ENCODE assay signal across 24 cellular contexts in the genomic region with DNA sequence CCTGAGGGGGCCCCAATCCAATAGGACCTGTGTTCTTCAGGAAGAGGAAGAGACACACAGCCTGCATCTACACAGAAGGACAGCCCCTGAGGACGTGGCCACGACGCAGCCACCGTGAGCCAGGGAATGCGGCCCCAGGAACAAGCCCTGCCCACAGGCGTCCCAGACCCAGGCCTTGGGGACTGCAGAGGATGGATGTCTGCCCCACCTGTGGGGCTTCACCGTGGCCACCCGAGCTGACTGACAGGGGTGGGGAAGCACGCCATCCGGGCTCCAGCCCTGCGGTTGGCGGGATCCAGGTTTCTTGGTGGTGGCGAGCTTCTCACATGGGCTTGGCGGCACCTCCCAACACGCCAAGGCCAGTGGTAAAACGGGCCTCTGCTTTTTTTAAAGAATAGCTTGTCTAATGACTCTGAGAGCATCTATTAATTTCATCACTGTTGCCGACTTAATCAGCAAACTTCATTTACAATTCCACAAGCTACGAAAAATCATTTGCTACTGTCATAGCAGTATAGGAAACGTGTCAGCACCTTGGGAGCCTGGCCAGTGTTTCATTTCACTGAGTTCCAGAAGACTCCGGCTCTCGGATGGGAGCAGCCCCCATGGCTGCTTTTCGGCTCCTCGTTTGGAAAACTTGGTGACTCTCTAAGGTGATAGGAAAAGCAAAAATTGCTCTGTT.
"Had no signal": no experiment of that assay in that cellular context is flagged by ENCODE, and none has a peak within 500 bp of the region (broad histone marks: within the 10 kb centered on the region; RNA-seq: fewer than 3 reads in every experiment).

No MANE protein-coding gene starts in this region.

- H3K4me2 ChIP-seq: KMS-11, SK-N-SH had no signal

- H3K27ac Mint-ChIP-seq: IgD-negative memory B cell, T-cell had no signal

- H3K9ac ChIP-seq: KMS-11, SK-N-SH had no signal

- H3K27me3 Mint-ChIP-seq: IgD-negative memory B cell, T-cell had no signal

- H3K36me3 Mint-ChIP-seq: IgD-negative memory B cell, T-cell had no signal

- H3K9me3 Mint-ChIP-seq: T-cell had no signal

- H3K4me1 Mint-ChIP-seq: T-cell had no signal

- DNase-seq: Kasumi-1; NCI-H1092; NCI-H1105 treated with DMSO at 0.1 percent for 48 hours; NCI-H1417 treated with DMSO at 0.1 percent for 48 hours; NCI-H146; NCI-H1694 treated with DMSO at 0.1 percent for 48 hours; NCI-H1930; NCI-H2081; NCI-H2107; NCI-H2227 treated with DMSO at 0.1 percent for 48 hours; NCI-H524; NCI-H526 treated with DMSO at 0.1 percent for 48 hours; NCI-H774; NK-92 treated with Interleukin-12 subunit alpha and Interleukin-12 subunit beta, amount 100 ng/mL, for 24 hours; PC-3; SHP77; SK-N-SH; SW 1271; T-cell had no signal

- H3K27ac ChIP-seq: KMS-11, RWPE1 had no signal

- ATAC-seq: K562, Panc1, PC-3, T-cell had no signal

- H3K4me3 ChIP-seq: K562 had no signal

- H3K4me3 Mint-ChIP-seq: IgD-negative memory B cell, T-cell had no signal
